In genomic region chr20:2470432-2471193, GRCh38 we compare ENCODE assay signal across 8 cellular contexts. TPM values are rescaled to one million over a fixed set of nuclear protein-coding genes. Genes with fewer than 3 reads are reported as not detected.
DNase-seq lines count a peak whose midpoint lies in the region; ATAC-seq and TF ChIP-seq lines count a peak whose summit lies in the region.

Gene SNRPB (minus strand): TSS chr20:2470789. CDS start chr20:2470690, 99 bp downstream.

- no peak for TF ChIP-seq RAD21 in Ishikawa (IDR thresholded peaks at IDR 0.05; ENCODE audit: low read depth)

- H3K4me2 ChIP-seq in PC-3 (ENCODE audit: low read length) = peak within 1 kb of the TSS; percentile 96

- BruUV-seq in PC-3 (replicated peaks; lab: Mats Ljungman, UMichigan) = TSS peak; percentile 73

- ATAC-seq in GM21576 (IDR thresholded peaks at IDR 0.05; ENCODE audit: unreplicated experiment) (peak; percentile 97), PC-3 (peak; percentile 97)

- CTCF ChIA-PET in PC-3 (lab: Charles Lee) = interaction anchor here (0.7 to 1.4 kb wide), 4 partner anchors 16 to 59 kb away, joined by 3 to 6 read pairs (median 4); no protein-coding TSS in a partner anchor

- H3K36me3 ChIP-seq in PC-3 (ENCODE audit: low read depth, low read length) = peaks cover 39% of the 10 kb centered on the region

- H3K27me3 ChIP-seq in PC-3 (ENCODE audit: low read length) = no peaks in the 10 kb centered on the region

- H3K4me1 ChIP-seq in PC-3 (ENCODE audit: insufficient read depth, low read length) = peaks cover 20% of the 10 kb centered on the region

- H3K9me2 ChIP-seq in PC-3 (replicated peaks; ENCODE audit: low read length) = no peaks in the 10 kb centered on the region

- TF ChIP-seq CTCF in PC-3 (conservative IDR thresholded peaks at IDR 0.05; ENCODE audit: low read depth, low read length) = no peak
- TF ChIP-seq CTCF in epithelial cell of proximal tubule (conservative IDR thresholded peaks at IDR 0.05; ENCODE audit: low read depth, low read length) = no peak

- peaks cover 43% of the 10 kb centered on the region for H4K20me1 ChIP-seq in PC-3 (ENCODE audit: low read length)

- intact Hi-C loops in PC-3 (cut with micrococcal nuclease) = loop anchor here (1.0 kb wide), 1 partner anchor 39 kb away; no protein-coding TSS in a partner anchor

- H3K79me2 ChIP-seq in PC-3 (ENCODE audit: low read length) = peaks cover 50% of the 10 kb centered on the region

- peak; percentile 97 for DNase-seq in DMS114 treated with DMSO at 0.1 percent for 48 hours (lab: John Stamatoyannopoulos, UW; ENCODE audit: unreplicated experiment)
- peak; percentile 99 for DNase-seq in PC-3
- peak; percentile 93 for DNase-seq in activated T-cell treated with anti-CD3 and anti-CD28 coated beads for 48 hours (ENCODE audit: low read depth)
- DNase-seq in epithelial cell of proximal tubule (ENCODE audit: low read depth) = peak; percentile 92
- peak; percentile 97 for DNase-seq in mucosa of gallbladder (ENCODE audit: low spot score)
- peak; percentile 91 to 94 for DNase-seq in stimulated activated CD8-positive, alpha-beta memory T cell treated with anti-CD3 and anti-CD28 coated beads, Interleukin-4, amount 100 ng/mL, for 4 hours (ENCODE audit: low read depth in 2 of 2, low spot score in 1 of 2)

- peak within 1 kb of the TSS; percentile 99 for H3K9ac ChIP-seq in PC-3 (ENCODE audit: low read length)

- TF ChIP-seq EP300 in Ishikawa (IDR thresholded peaks at IDR 0.05; ENCODE audit: borderline replicate concordance) = peak; percentile 38; the same call in 1 of the 2 replicates

- H3K4me3 ChIP-seq in PC-3 (ENCODE audit: low read length) = peak within 1 kb of the TSS; percentile 99
- H3K4me3 ChIP-seq in epithelial cell of proximal tubule (ENCODE audit: low read depth, low read length) = peak within 1 kb of the TSS; percentile 79

- no peaks in the 10 kb centered on the region for H3K9me3 ChIP-seq in PC-3 (ENCODE audit: low read length)

- POLR2A ChIA-PET in PC-3 (lab: Charles Lee; ENCODE audit: unreplicated experiment) = interaction anchor here (0.5 to 1.0 kb wide), 7 partner anchors 9 to 622 kb away, joined by 3 to 5 read pairs (median 3); no protein-coding TSS in a partner anchor

- peak within 1 kb of the TSS; percentile 71 for H3K27ac ChIP-seq in PC-3 (ENCODE audit: low read length)

- H3F3A ChIP-seq in PC-3 (ENCODE audit: low read length, unreplicated experiment) = no peaks in the 10 kb centered on the region

- H2AFZ ChIP-seq in PC-3 (ENCODE audit: low read length) = peak within 1 kb of the TSS; percentile 76

TF ChIP-seq in Ishikawa, 13 proteins besides CTCF, POLR2A, EP300 and RAD21:
- TF ChIP-seq NFIC (IDR thresholded peaks at IDR 0.05) (peak; percentile 49), TCF12 (IDR thresholded peaks at IDR 0.05; ENCODE audit: low read depth) (peak; percentile 65; the same call in 1 of the 2 replicates), EGR1 (IDR thresholded peaks at IDR 0.05) (no peak), YY1 (IDR thresholded peaks at IDR 0.05; ENCODE audit: low read depth) (peak; percentile 57; the same call in 1 of the 2 replicates), ZBTB7A (IDR thresholded peaks at IDR 0.05; ENCODE audit: low read depth) (no peak), TAF1 (IDR thresholded peaks at IDR 0.05; ENCODE audit: low read depth) (peak; percentile 99)
- TF ChIP-seq, protein P1, sequence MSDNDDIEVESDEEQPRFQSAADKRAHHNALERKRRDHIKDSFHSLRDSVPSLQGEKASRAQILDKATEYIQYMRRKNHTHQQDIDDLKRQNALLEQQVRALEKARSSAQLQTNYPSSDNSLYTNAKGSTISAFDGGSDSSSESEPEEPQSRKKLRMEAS (IDR thresholded peaks at IDR 0.05) = peak; percentile 91

RNA-seq across cellular contexts. Expression of gene SNRPB, which starts in this region (rescaled TPM):
- total RNA-seq in PC-3 (2014; rRNA removed) = 664 and 677 TPM in 2 replicates
- 541 and 1,065 TPM in 2 replicates for total RNA-seq in epithelial cell of proximal tubule
- total RNA-seq in mucosa of gallbladder = 85.8 TPM

Comparison
In these comparisons a context has a peak if more than half of its experiments do, and no peak if none do; other contexts are left out.
1. Peak in every context shown above with its lines: DNase-seq, ATAC-seq, H3K4me3 ChIP-seq and H3K27ac ChIP-seq.